8 cellular contexts compared by ENCODE assay signal in genomic region chr9:134163374-134164196, GRCh38. TPM values are rescaled to one million over a fixed set of nuclear protein-coding genes. Genes with fewer than 3 reads are reported as not detected.
DNase-seq lines count a peak whose midpoint lies in the region; ATAC-seq lines count a peak whose summit lies in the region.

No MANE protein-coding gene starts in this region.

- ATAC-seq in left lobe of liver (no peak), HG02970 (IDR thresholded peaks at IDR 0.05; ENCODE audit: low FRiP score, unreplicated experiment) (no peak), GM18870 (IDR thresholded peaks at IDR 0.05; ENCODE audit: unreplicated experiment) (no peak)

- DNase-seq in NCI-H82 (lab: John Stamatoyannopoulos, UW) (peak; percentile 27), NCI-H82 treated with DMSO at 0.1 percent for 48 hours (lab: John Stamatoyannopoulos, UW; ENCODE audit: unreplicated experiment) (no peak), left lobe of liver (ENCODE audit: low spot score) (peak; percentile 78)
- peak; percentile 63 for DNase-seq in activated CD4-positive, alpha-beta T cell treated with anti-CD3 and anti-CD28 coated beads for 1 hour
- peak; percentile 69 for DNase-seq in central memory CD4-positive, alpha-beta T cell
- DNase-seq in stimulated activated CD4-positive, alpha-beta T cell treated with anti-CD3 and anti-CD28 coated beads, Interleukin-4, amount 100 ng/mL, for 24 hours = peak; percentile 70

RNA-seq across cellular contexts. Expression of gene RNU6ATAC, which starts 0.8 kb away (rescaled TPM):
- total RNA-seq in left lobe of liver = 25.8 TPM

RNA-seq across cellular contexts. Expression of gene WDR5, which starts 27.7 kb away (rescaled TPM):
- 19.5 TPM for total RNA-seq in left lobe of liver
